Comparison of ENCODE assay signal across 8 cellular contexts in genomic region chr9:83957029-83957513, GRCh38. TPM values are rescaled to one million over a fixed set of nuclear protein-coding genes. Genes with fewer than 3 reads are reported as not detected.
A peak's percentile ranks its signal among the peaks of the same experiment; 100 is the strongest.
DNase-seq lines count a peak whose midpoint lies in the region; ATAC-seq and TF ChIP-seq lines count a peak whose summit lies in the region.

No MANE protein-coding gene starts in this region.

- TF ChIP-seq CTCF in WERI-Rb-1 (IDR thresholded peaks at IDR 0.05; ENCODE audit: low read depth, low read length), result no peak

- H3K4me1 Mint-ChIP-seq in activated CD4-positive, alpha-beta T cell treated with anti-CD3 and anti-CD28 coated beads for 36 hours, result peaks cover 20% of the 10 kb centered on the region

- ATAC-seq in activated CD4-positive, alpha-beta T cell treated with anti-CD3 and anti-CD28 coated beads for 36 hours, result no peak
- ATAC-seq in GM18502 (IDR thresholded peaks at IDR 0.05; ENCODE audit: poor library complexity, unreplicated experiment), result no peak
- no peak for ATAC-seq in HG02798 (IDR thresholded peaks at IDR 0.05; ENCODE audit: poor library complexity, unreplicated experiment)

- H3K9me3 ChIP-seq in WERI-Rb-1 (ENCODE audit: severe bottlenecking), result no peaks in the 10 kb centered on the region
- H3K9me3 ChIP-seq in iPS-18c (ENCODE audit: control insufficient read depth, insufficient read depth, low read length), result no peaks in the 10 kb centered on the region
- no peaks in the 10 kb centered on the region for H3K9me3 ChIP-seq in subcutaneous abdominal adipose tissue (ENCODE audit: control insufficient read depth in 5 of 5, low read length in 5 of 5)

- peaks cover 27% of the 10 kb centered on the region for H3K36me3 Mint-ChIP-seq in activated CD4-positive, alpha-beta T cell treated with anti-CD3 and anti-CD28 coated beads for 36 hours (ENCODE audit: low read depth)

- no peaks in the 10 kb centered on the region for H3K27me3 ChIP-seq in WERI-Rb-1 (ENCODE audit: insufficient read depth, low read depth, severe bottlenecking)
- H3K27me3 ChIP-seq in subcutaneous abdominal adipose tissue (ENCODE audit: control insufficient read depth in 5 of 5, insufficient read depth in 4 of 5, low read length in 5 of 5), result no peaks in the 10 kb centered on the region

- H3K9ac ChIP-seq in subcutaneous abdominal adipose tissue (ENCODE audit: low read length in 5 of 5), result peak overlapping the region; percentile 63 to 95 (median 90)

- POLR2A ChIA-PET in activated CD4-positive, alpha-beta T cell treated with anti-CD3 and anti-CD28 coated beads for 36 hours (lab: Charles Lee), result interaction anchor here (1.3 kb wide), 2 partner anchors 23 kb away, joined by 3 to 7 read pairs; partner anchors contain the start of genes HNRNPK and RMI1

- intact Hi-C loops in activated CD4-positive, alpha-beta T cell treated with anti-CD3 and anti-CD28 coated beads for 36 hours (cut with DNase I, micrococcal nuclease), result loop anchor here in 1 of 2 experiments (2.0 kb wide), 1 partner anchor 24 kb away; the partner anchor contains the start of genes HNRNPK and RMI1

- CTCF ChIA-PET in activated CD4-positive, alpha-beta T cell treated with anti-CD3 and anti-CD28 coated beads for 36 hours (lab: Charles Lee), result interaction anchor here (1.2 kb wide), 1 partner anchor 14 kb away, joined by 5 read pairs; no protein-coding TSS in a partner anchor

- H3K4me3 ChIP-seq in WERI-Rb-1 (ENCODE audit: low read depth, low read length) (peak overlapping the region; percentile 87), iPS-18c (ENCODE audit: insufficient read depth, low read depth, low read length) (peak overlapping the region; percentile 80), subcutaneous abdominal adipose tissue (ENCODE audit: low read depth in 1 of 5, low read length in 5 of 5) (peak overlapping the region; percentile 76 to 96 (median 90))

- DNase-seq in activated CD4-positive, alpha-beta T cell treated with anti-CD3 and anti-CD28 coated beads for 36 hours, result no peak
- no peak for DNase-seq in activated CD4-positive, alpha-beta T cell treated with anti-CD3 and anti-CD28 coated beads for 48 hours
- no peak for DNase-seq in WERI-Rb-1
- DNase-seq in hippocampal formation (lab: John Stamatoyannopoulos, UW), result no peak

- no peaks in the 10 kb centered on the region for H3K27me3 Mint-ChIP-seq in activated CD4-positive, alpha-beta T cell treated with anti-CD3 and anti-CD28 coated beads for 36 hours

- H3K27ac ChIP-seq in WERI-Rb-1, result peak overlapping the region; percentile 94
- H3K27ac ChIP-seq in subcutaneous abdominal adipose tissue (ENCODE audit: low read depth, low read length), result peak overlapping the region; percentile 82

- H3K4me3 Mint-ChIP-seq in activated CD4-positive, alpha-beta T cell treated with anti-CD3 and anti-CD28 coated beads for 36 hours, result peak overlapping the region; percentile 96

- peak overlapping the region; percentile 97 for H3K27ac Mint-ChIP-seq in activated CD4-positive, alpha-beta T cell treated with anti-CD3 and anti-CD28 coated beads for 36 hours

- H3K9me3 Mint-ChIP-seq in activated CD4-positive, alpha-beta T cell treated with anti-CD3 and anti-CD28 coated beads for 36 hours (ENCODE audit: low read depth), result no peaks in the 10 kb centered on the region

- H3K4me1 ChIP-seq in subcutaneous abdominal adipose tissue (ENCODE audit: control insufficient read depth in 5 of 5, insufficient read depth in 5 of 5, low read length in 5 of 5), result peaks cover 0 to 23% (median 19%) of the 10 kb centered on the region in 5 donors

- peaks cover 25% of the 10 kb centered on the region for H3K36me3 ChIP-seq in WERI-Rb-1
- peaks cover 0 to 6% (median 2%) of the 10 kb centered on the region in 5 donors for H3K36me3 ChIP-seq in subcutaneous abdominal adipose tissue (ENCODE audit: control insufficient read depth in 5 of 5, insufficient read depth in 5 of 5, low read length in 5 of 5)

RNA-seq across cellular contexts. Expression of gene HNRNPK, which starts 22.9 kb away (rescaled TPM):
- 1,000 to 10,000 TPM in 1 of 2 experiments, 100 to 1,000 TPM in 1; 848 to 1,029 TPM for total RNA-seq in activated CD4-positive, alpha-beta T cell treated with anti-CD3 and anti-CD28 coated beads for 36 hours

RNA-seq across cellular contexts. Expression of gene RMI1, which starts 23.5 kb away (rescaled TPM):
- total RNA-seq in activated CD4-positive, alpha-beta T cell treated with anti-CD3 and anti-CD28 coated beads for 36 hours, result 10 to 100 TPM; 25.0 to 25.5 TPM

RNA-seq across cellular contexts. Expression of gene KIF27, which starts 35.8 kb away (rescaled TPM):
- total RNA-seq in activated CD4-positive, alpha-beta T cell treated with anti-CD3 and anti-CD28 coated beads for 36 hours, result 1 to 10 TPM; 3.2 to 3.4 TPM
